ENCODE assay signal across 10 cellular contexts in the genomic region with DNA sequence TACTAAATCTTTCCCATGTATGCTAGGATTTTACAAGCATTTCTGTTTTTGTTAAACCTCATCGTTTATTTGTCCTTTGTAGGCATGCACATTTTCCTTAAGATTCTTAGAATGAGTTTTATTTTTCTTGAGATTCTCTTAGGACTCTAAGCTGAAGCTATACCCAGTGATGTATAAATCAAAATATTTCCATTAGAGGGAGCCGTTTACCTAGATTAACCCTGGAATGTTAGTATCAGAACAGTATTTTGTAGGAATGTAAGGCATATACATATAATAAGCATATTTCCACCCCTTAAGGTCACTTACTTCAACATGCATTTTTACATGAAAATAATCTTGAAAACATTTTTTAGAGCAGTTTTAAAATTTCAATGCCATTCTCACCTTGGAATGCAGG. TPM values are rescaled to one million over a fixed set of nuclear protein-coding genes. Genes with fewer than 3 reads are reported as not detected.
A peak's percentile ranks its signal among the peaks of the same experiment; 100 is the strongest.
DNase-seq lines count a peak whose midpoint lies in the region; ATAC-seq, FAIRE-seq and TF ChIP-seq lines count a peak whose summit lies in the region.
"Had no signal": no experiment of that assay in that cellular context is flagged by ENCODE, and none has a peak within 500 bp of the region (broad histone marks: within the 10 kb centered on the region; RNA-seq: fewer than 3 reads in every experiment).

No MANE protein-coding gene starts in this region.

- H3K9me3 ChIP-seq in pancreas, result no peaks in the 10 kb centered on the region

- no peaks in the 10 kb centered on the region for H3K27me3 ChIP-seq in pancreas

- H3K36me3 ChIP-seq in pancreas, result no peaks in the 10 kb centered on the region

- 6 to 13% methylated on average over 2 of the region's 2 CpGs for WGBS in pancreas, 2 donors

- peak in 3 of 4 donors; percentile 59 to 76 (median 68) for ATAC-seq in pancreas

- H3K27ac ChIP-seq in pancreas, result no peak overlapping the region
- H3K27ac ChIP-seq in caudate nucleus (ENCODE audit: low read depth, low read length), result no peak overlapping the region

- TF ChIP-seq CTCF in pancreas (IDR thresholded peaks at IDR 0.05), result no peak

- peak; percentile 12 for DNase-seq in NCI-H2029 (lab: John Stamatoyannopoulos, UW)
- no peak for DNase-seq in NCI-H2029 treated with DMSO at 0.1 percent for 48 hours (lab: John Stamatoyannopoulos, UW)
- peak; percentile 27 for DNase-seq in NCI-H226
- peak; percentile 12 to 26 for DNase-seq in dermis microvascular lymphatic vessel endothelial cell (ENCODE audit: low read depth in 2 of 2)
- no peak for DNase-seq in pancreas
- no peak for DNase-seq in caudate nucleus (lab: John Stamatoyannopoulos, UW)
- no peak for DNase-seq in kidney glomerular epithelial cell (lab: John Stamatoyannopoulos, UW)
- DNase-seq in hypothalamus (lab: John Stamatoyannopoulos, UW), result no peak
- DNase-seq: activated CD4-positive, alpha-beta memory T cell treated with anti-CD3 and anti-CD28 coated beads, Interleukin-2, amount 10 ng/mL, durations not matched to agents 7 days and 5 days; CD8-positive, alpha-beta memory T cell had no signal

- no peak overlapping the region for H3K4me3 ChIP-seq in pancreas

- intact Hi-C loops in pancreas (cut with DNase I), result no loop called here

- FAIRE-seq in pancreas (lab: Jason Lieb, UNC), result no peak

- no peaks in the 10 kb centered on the region for H3K4me1 ChIP-seq in pancreas

RNA-seq across cellular contexts. Expression of a gene that starts 35.2 kb away (rescaled TPM):
- total RNA-seq in dermis microvascular lymphatic vessel endothelial cell, result 27.3 and 31.6 TPM in 2 replicates
- 10 to 100 TPM; 11.9 to 28.1 (median 12.6) TPM for total RNA-seq in pancreas
- polyA plus RNA-seq in pancreas, result 1 to 10 TPM; 4.6 to 5.9 TPM

Comparison
In these comparisons a context has a peak if more than half of its experiments do, and no peak if none do; other contexts are left out.
1. DNase-seq: peak in NCI-H2029 (single experiment), NCI-H226 (single experiment) and dermis microvascular lymphatic vessel endothelial cell (2 of 2); none in NCI-H2029 treated with DMSO at 0.1 percent for 48 hours (single experiment), pancreas (0 of 6), caudate nucleus (0 of 61), kidney glomerular epithelial cell (single experiment) and hypothalamus (0 of 51).